ENCODE assay signal across 20 cellular contexts in genomic region chr10:224571-224970, GRCh38.
DNase-seq lines count a peak whose midpoint lies in the region; ATAC-seq and TF ChIP-seq lines count a peak whose summit lies in the region.
"Had no signal": no experiment of that assay in that cellular context is flagged by ENCODE, and none has a peak within 500 bp of the region (broad histone marks: within the 10 kb centered on the region; RNA-seq: fewer than 3 reads in every experiment).

No MANE protein-coding gene starts in this region.

- whole genome bisulfite sequencing in GM23248 (ENCODE audit: low coverage in 1 of 2, low lambda C conversion rate in 2 of 2, missing lambda C conversion rate in 2 of 2), 2 experiments, result 94 to 96% methylated on average over 3 of the region's 3 CpGs

- H3K27ac ChIP-seq in lower lobe of right lung, result no peak overlapping the region
- H3K27ac ChIP-seq in GM23248, result no peak overlapping the region
- H3K27ac ChIP-seq: BLaER1, SJSA1, transverse colon had no signal

- peak; percentile 16 for DNase-seq in COLO668 (lab: John Stamatoyannopoulos, UW; ENCODE audit: unreplicated experiment)
- DNase-seq in NCI-H2029 treated with DMSO at 0.1 percent for 48 hours (lab: John Stamatoyannopoulos, UW), result peak; percentile 2
- DNase-seq in lower lobe of right lung, result no peak
- DNase-seq in GM23248, result no peak
- DNase-seq in H4 (ENCODE audit: low spot score), result no peak
- no peak for DNase-seq in inferior parietal cortex (ENCODE audit: extremely low spot score)
- DNase-seq: activated CD4-positive, alpha-beta T cell treated with anti-CD3 and anti-CD28 coated beads for 1 hour; activated CD8-positive, alpha-beta T cell treated with anti-CD3 and anti-CD28 coated beads for 36 hours; activated gamma-delta T cell; activated naive CD8-positive, alpha-beta T cell treated with anti-CD3 and anti-CD28 coated beads, Interleukin-2, amount 50 U/mL, for 24 hours; activated T-cell treated with anti-CD3 and anti-CD28 coated beads for 4 hours; Caco-2; KG1; NCI-H187 treated with DMSO at 0.1 percent for 48 hours; stimulated activated CD4-positive, alpha-beta T cell treated with anti-CD3 and anti-CD28 coated beads, Interleukin-15, amount 100 ng/mL, for 24 hours; transverse colon had no signal

- H2AFZ ChIP-seq in GM23248, result no peak overlapping the region

- no peak overlapping the region for H3K9ac ChIP-seq in GM23248
- H3K9ac ChIP-seq: BLaER1 had no signal

- no peaks in the 10 kb centered on the region for H3K27me3 ChIP-seq in lower lobe of right lung (ENCODE audit: low read depth)
- no peaks in the 10 kb centered on the region for H3K27me3 ChIP-seq in GM23248 (replicated peaks; ENCODE audit: insufficient read depth)
- H3K27me3 ChIP-seq: BLaER1, SJSA1, transverse colon had no signal

- peaks cover 8% of the 10 kb centered on the region for H3K4me1 ChIP-seq in lower lobe of right lung
- H3K4me1 ChIP-seq in GM23248 (ENCODE audit: insufficient read depth), result peaks cover 17% of the 10 kb centered on the region
- H3K4me1 ChIP-seq: SJSA1, transverse colon had no signal

- H3K9me3 ChIP-seq in lower lobe of right lung (no peaks in the 10 kb centered on the region), GM23248 (ENCODE audit: low read depth) (no peaks in the 10 kb centered on the region)
- H3K9me3 ChIP-seq: BLaER1, Caco-2, SJSA1, transverse colon had no signal

- H3F3A ChIP-seq in GM23248 (ENCODE audit: insufficient read depth), result peaks cover 16% of the 10 kb centered on the region; the same call in 1 of the 2 replicates

- intact Hi-C loops in lower lobe of right lung (cut with DNase I), result no loop called here

- H3K79me2 ChIP-seq in GM23248 (ENCODE audit: insufficient read depth), result peaks cover 22% of the 10 kb centered on the region; the same call in 1 of the 2 replicates

- ATAC-seq in GM18498 (IDR thresholded peaks at IDR 0.05; ENCODE audit: unreplicated experiment) (peak; percentile 69), HG02798 (IDR thresholded peaks at IDR 0.05; ENCODE audit: poor library complexity, unreplicated experiment) (peak; percentile 47), lower lobe of right lung (no peak)
- ATAC-seq: activated CD8-positive, alpha-beta T cell treated with anti-CD3 and anti-CD28 coated beads for 36 hours; activated naive CD8-positive, alpha-beta T cell treated with anti-CD3 and anti-CD28 coated beads, Interleukin-2, amount 50 U/mL, for 24 hours had no signal

- H3K36me3 ChIP-seq in lower lobe of right lung (no peaks in the 10 kb centered on the region), GM23248 (ENCODE audit: low read depth) (no peaks in the 10 kb centered on the region)
- H3K36me3 ChIP-seq: SJSA1, transverse colon had no signal

- no peak overlapping the region for H3K4me2 ChIP-seq in GM23248 (ENCODE audit: unreplicated experiment)
- H3K4me2 ChIP-seq: BLaER1 had no signal

- no peaks in the 10 kb centered on the region for H4K20me1 ChIP-seq in GM23248 (ENCODE audit: insufficient read depth)
- H4K20me1 ChIP-seq: BLaER1 had no signal

- in situ Hi-C loops in GM23248 (cut with MboI), result no loop called here

- no peak for TF ChIP-seq CTCF in lower lobe of right lung (IDR thresholded peaks at IDR 0.05)

- H3K4me3 ChIP-seq in lower lobe of right lung, result no peak overlapping the region
- no peak overlapping the region for H3K4me3 ChIP-seq in GM23248
- H3K4me3 ChIP-seq: BLaER1, SJSA1, transverse colon had no signal

- no peaks in the 10 kb centered on the region for H3K9me2 ChIP-seq in GM23248 (ENCODE audit: insufficient read depth)

Comparison
In these comparisons a context has a peak if more than half of its experiments do, and no peak if none do; other contexts are left out.
1. DNase-seq: peak in COLO668 (single experiment) and NCI-H2029 treated with DMSO at 0.1 percent for 48 hours (single experiment); none in lower lobe of right lung (single experiment), GM23248 (single experiment), H4 (single experiment) and inferior parietal cortex (single experiment).
2. ATAC-seq: peak in GM18498 (single experiment) and HG02798 (single experiment); none in lower lobe of right lung (0 of 2).